ENCODE assay signal across 6 cellular contexts in genomic region chr1:45739137-45739536, GRCh38.
"Had no signal": no experiment of that assay in that cellular context is flagged by ENCODE, and none has a peak within 500 bp of the region (broad histone marks: within the 10 kb centered on the region; RNA-seq: fewer than 3 reads in every experiment).

No MANE protein-coding gene starts in this region.

- H3K4me3 ChIP-seq: K562 had no signal

- H3K27ac ChIP-seq: HL-60 had no signal

- DNase-seq: IMR-90, KBM-7, KG1 had no signal

- ATAC-seq: K562 had no signal

- FAIRE-seq: HTR-8/SVneo, K562 had no signal
